Comparison of ENCODE assay signal across 22 cellular contexts in genomic region chr4:118974758-118975157, GRCh38.
DNase-seq lines count a peak whose midpoint lies in the region; ATAC-seq, FAIRE-seq and TF ChIP-seq lines count a peak whose summit lies in the region.
"Had no signal": no experiment of that assay in that cellular context is flagged by ENCODE, and none has a peak within 500 bp of the region (broad histone marks: within the 10 kb centered on the region; RNA-seq: fewer than 3 reads in every experiment).

No MANE protein-coding gene starts in this region.

- H3K27ac ChIP-seq in gastrocnemius medialis: peak overlapping the region; percentile 87 to 99 (median 92)
- H3K27ac ChIP-seq: colonic mucosa, epithelial cell of prostate had no signal

- H3K4me1 ChIP-seq in gastrocnemius medialis: peaks cover 40 to 46% of the 10 kb centered on the region in 2 donors
- H3K4me1 ChIP-seq: colonic mucosa had no signal

- intact Hi-C loops in gastrocnemius medialis (cut with DNase I; ENCODE audit: low total_unique reads) (no loop called here), head of caudate nucleus (cut with DNase I) (no loop called here)

- no peaks in the 10 kb centered on the region for H3K36me3 Mint-ChIP-seq in T-helper 17 cell (ENCODE audit: low read depth)
- H3K36me3 Mint-ChIP-seq: CD8-positive, alpha-beta T cell; IgD-negative memory B cell had no signal

- no peaks in the 10 kb centered on the region for H3K36me3 ChIP-seq in gastrocnemius medialis

- H3K27me3 ChIP-seq in gastrocnemius medialis: no peaks in the 10 kb centered on the region
- H3K27me3 ChIP-seq: colonic mucosa had no signal

- H3K4me1 Mint-ChIP-seq in T-helper 17 cell: peaks cover 2% of the 10 kb centered on the region
- H3K4me1 Mint-ChIP-seq: IgD-negative memory B cell had no signal

- no peaks in the 10 kb centered on the region for H3K9me3 ChIP-seq in T-helper 17 cell (ENCODE audit: control insufficient read depth, low read length, poor library complexity, severe bottlenecking)
- no peaks in the 10 kb centered on the region for H3K9me3 ChIP-seq in gastrocnemius medialis
- H3K9me3 ChIP-seq: colonic mucosa had no signal

- no peak for ATAC-seq in T-helper 17 cell
- no peak for ATAC-seq in gastrocnemius medialis
- ATAC-seq in HG02610 (IDR thresholded peaks at IDR 0.05; ENCODE audit: unreplicated experiment): no peak
- ATAC-seq: activated CD4-positive, CD25-positive, alpha-beta regulatory T cell treated with anti-CD3 and anti-CD28 coated beads, Interleukin-2, amount 50 U/mL, for 24 hours; CD8-positive, alpha-beta T cell; GM12878; HCT116 had no signal

- no peak for FAIRE-seq in GM12892 (lab: Jason Lieb, UNC)
- FAIRE-seq: GM12878 had no signal

- TF ChIP-seq CTCF in gastrocnemius medialis (IDR thresholded peaks at IDR 0.05 in 4 of 5, conservative IDR thresholded peaks at IDR 0.05 in 1 of 5): no peak

- in situ Hi-C loops in gastrocnemius medialis (cut with MboI; ENCODE audit: low sequenced_read_pairs in 4 of 4): loop anchor here (5.0 to 25.0 kb wide), 4 partner anchors 163 to 230 kb away; partner anchors contain the start of gene MYOZ2 (in 1 of the 4)

- peak overlapping the region in 3 of 4 donors; percentile 23 to 43 (median 39) for H3K4me3 ChIP-seq in gastrocnemius medialis
- H3K4me3 ChIP-seq: colonic mucosa, GM12878 had no signal

- TF ChIP-seq POLR2A in gastrocnemius medialis (IDR thresholded peaks at IDR 0.05) (no peak), GM12892 (IDR thresholded peaks at IDR 0.05; ENCODE audit: low read depth, low read length) (no peak)

- H3K27me3 Mint-ChIP-seq in T-helper 17 cell: peaks cover 23% of the 10 kb centered on the region
- H3K27me3 Mint-ChIP-seq: IgD-negative memory B cell had no signal

- no peak overlapping the region for H3K27ac Mint-ChIP-seq in T-helper 17 cell
- H3K27ac Mint-ChIP-seq: CD8-positive, alpha-beta T cell; IgD-negative memory B cell; T-helper 1 cell treated with Interleukin-12 subunit alpha and Interleukin-12 subunit beta and Interleukin-4 antibody, amounts not matched to agents 30 μg/mL and 1 μg/mL, for 36 hours had no signal

- DNase-seq in COLO829 (ENCODE audit: low spot score) (peak; percentile 49), T-helper 17 cell (no peak), fibroblast of peridontal ligament (ENCODE audit: extremely low read depth) (peak; percentile 64), gastrocnemius medialis (no peak), NCI-H526 (lab: John Stamatoyannopoulos, UW) (no peak), head of caudate nucleus (no peak), GM12892 (ENCODE audit: insufficient read length) (no peak)
- DNase-seq: activated gamma-delta T cell; CD8-positive, alpha-beta T cell; colonic mucosa; MV-4-11; NCI-H2107; NCI-H774; stimulated activated CD4-positive, alpha-beta T cell treated with anti-CD3 and anti-CD28 coated beads, Interleukin-2, amount 100 ng/mL, for 24 hours; trophoblast cell had no signal

- peak overlapping the region; percentile 55 for H3K4me3 Mint-ChIP-seq in T-helper 17 cell
- H3K4me3 Mint-ChIP-seq: CD8-positive, alpha-beta T cell; IgD-negative memory B cell; T-helper 1 cell treated with Interleukin-12 subunit alpha and Interleukin-12 subunit beta and Interleukin-4 antibody, amounts not matched to agents 30 μg/mL and 1 μg/mL, for 36 hours had no signal

Comparison
In these comparisons a context has a peak if more than half of its experiments do, and no peak if none do; other contexts are left out.
1. DNase-seq: peak in COLO829 (single experiment) and fibroblast of peridontal ligament (single experiment); none in T-helper 17 cell (0 of 3), gastrocnemius medialis (0 of 2), NCI-H526 (0 of 2), head of caudate nucleus (0 of 42) and GM12892 (single experiment).